11 cellular contexts compared by ENCODE assay signal in genomic region chr22:46824348-46824909, GRCh38.
"Had no signal": no experiment of that assay in that cellular context is flagged by ENCODE, and none has a peak within 500 bp of the region (broad histone marks: within the 10 kb centered on the region; RNA-seq: fewer than 3 reads in every experiment).

No MANE protein-coding gene starts in this region.

- ATAC-seq: gastrocnemius medialis, left ventricle myocardium superior, sciatic nerve, upper lobe of right lung had no signal

- H3K9me3 Mint-ChIP-seq: T-helper 1 cell treated with Interleukin-12 subunit alpha and Interleukin-12 subunit beta and Interleukin-4 antibody, amounts not matched to agents 30 μg/mL and 1 μg/mL, for 36 hours had no signal

- H3K27ac Mint-ChIP-seq: T-helper 1 cell treated with Interleukin-12 subunit alpha and Interleukin-12 subunit beta and Interleukin-4 antibody, amounts not matched to agents 30 μg/mL and 1 μg/mL, for 36 hours had no signal

- H3K4me3 Mint-ChIP-seq: T-helper 1 cell treated with Interleukin-12 subunit alpha and Interleukin-12 subunit beta and Interleukin-4 antibody, amounts not matched to agents 30 μg/mL and 1 μg/mL, for 36 hours had no signal

- DNase-seq: activated naive CD4-positive, alpha-beta T cell treated with Interleukin-2 at 50 U/mL for 16 hours; colonic mucosa; effector CD8-positive, alpha-beta T cell; gastrocnemius medialis; left ventricle myocardium superior; spleen; stimulated activated CD4-positive, alpha-beta T cell treated with anti-CD3 and anti-CD28 coated beads, Interleukin-1b, Interleukin-23, amount 100 ng/mL, for 48 hours; stimulated activated naive CD4-positive, alpha-beta T cell treated with Interleukin-2 at 50 U/mL for 16 hours; upper lobe of right lung had no signal
